Comparison of ENCODE assay signal across 20 cellular contexts in the genomic region with DNA sequence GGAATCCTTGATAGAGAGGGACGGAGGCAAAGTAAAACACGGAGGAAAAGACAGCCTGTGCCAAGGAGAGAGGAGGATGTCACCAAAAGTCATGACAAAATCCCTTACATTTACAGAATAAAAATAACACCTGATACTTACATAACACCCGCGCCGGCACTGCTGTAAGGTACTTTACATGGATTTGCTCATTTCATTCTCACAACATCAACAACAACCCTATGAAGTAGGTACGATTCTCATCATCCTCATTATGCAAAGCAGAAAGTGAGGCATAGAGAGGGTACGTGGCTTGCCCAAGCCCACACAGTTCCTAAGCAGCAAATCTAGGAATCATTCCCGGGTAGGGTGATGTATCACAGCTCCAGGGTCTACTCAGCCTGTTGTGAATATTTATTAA.
DNase-seq lines count a peak whose midpoint lies in the region; ATAC-seq and TF ChIP-seq lines count a peak whose summit lies in the region.
"Had no signal": no experiment of that assay in that cellular context is flagged by ENCODE, and none has a peak within 500 bp of the region (broad histone marks: within the 10 kb centered on the region; RNA-seq: fewer than 3 reads in every experiment).

No MANE protein-coding gene starts in this region.

- DNase-seq in activated CD4-positive, CD25-positive, alpha-beta regulatory T cell treated with anti-CD3 and anti-CD28 coated beads, Interleukin-2, amount 50 U/mL, for 72 hours, result no peak
- DNase-seq in activated naive CD4-positive, alpha-beta T cell treated with Interleukin-2 at 50 U/mL for 16 hours, result peak; percentile 16
- DNase-seq in activated naive CD4-positive, alpha-beta T cell treated with anti-CD3 and anti-CD28 coated beads for 36 hours, result no peak
- no peak for DNase-seq in stimulated activated effector memory CD8-positive, alpha-beta T cell treated with anti-CD3 and anti-CD28 coated beads, Interleukin-12 subunit alpha, Interleukin-12 subunit beta, amount 100 ng/mL, for 72 hours (ENCODE audit: low spot score in 2 of 2)
- DNase-seq in CD14-positive monocyte (ENCODE audit: low spot score), result no peak
- no peak for DNase-seq in SHP77 treated with DMSO at 0.1 percent for 48 hours (lab: John Stamatoyannopoulos, UW)
- DNase-seq: ACHN, DMS53, GDM1, MV-4-11, NCI-H1105 treated with DMSO at 0.1 percent for 48 hours, NCI-H2029 treated with DMSO at 0.1 percent for 48 hours, NCI-H2171, NCI-H524 treated with DMSO at 0.1 percent for 48 hours, PC-3, Right ventricle myocardium superior had no signal

- no peak overlapping the region for H3K27ac Mint-ChIP-seq in activated naive CD4-positive, alpha-beta T cell treated with anti-CD3 and anti-CD28 coated beads for 36 hours
- H3K27ac Mint-ChIP-seq in activated T-helper 17 cell treated with anti-CD3 and anti-CD28 coated beads, Interleukin-2, amount 50 U/mL, for 72 hours, result peak overlapping the region; percentile 94
- no peak overlapping the region for H3K27ac Mint-ChIP-seq in stimulated activated effector memory CD8-positive, alpha-beta T cell treated with anti-CD3 and anti-CD28 coated beads, Interleukin-12 subunit alpha, Interleukin-12 subunit beta, amount 100 ng/mL, for 72 hours
- H3K27ac Mint-ChIP-seq in CD14-positive monocyte, result no peak overlapping the region

- intact Hi-C loops in activated naive CD4-positive, alpha-beta T cell treated with anti-CD3 and anti-CD28 coated beads for 36 hours (cut with micrococcal nuclease), result no loop called here
- intact Hi-C loops in CD14-positive monocyte (cut with micrococcal nuclease), result no loop called here

- no peak for TF ChIP-seq CTCF in CD14-positive monocyte (IDR thresholded peaks at IDR 0.05)

- no peak overlapping the region for H3K4me3 Mint-ChIP-seq in activated naive CD4-positive, alpha-beta T cell treated with anti-CD3 and anti-CD28 coated beads for 36 hours
- peak overlapping the region; percentile 82 for H3K4me3 Mint-ChIP-seq in activated T-helper 17 cell treated with anti-CD3 and anti-CD28 coated beads, Interleukin-2, amount 50 U/mL, for 72 hours
- peak overlapping the region; percentile 54 for H3K4me3 Mint-ChIP-seq in stimulated activated effector memory CD8-positive, alpha-beta T cell treated with anti-CD3 and anti-CD28 coated beads, Interleukin-12 subunit alpha, Interleukin-12 subunit beta, amount 100 ng/mL, for 72 hours
- no peak overlapping the region for H3K4me3 Mint-ChIP-seq in CD14-positive monocyte

- peaks cover 4% of the 10 kb centered on the region for H3K27me3 Mint-ChIP-seq in activated naive CD4-positive, alpha-beta T cell treated with anti-CD3 and anti-CD28 coated beads for 36 hours (ENCODE audit: low read depth)
- H3K27me3 Mint-ChIP-seq in activated T-helper 17 cell treated with anti-CD3 and anti-CD28 coated beads, Interleukin-2, amount 50 U/mL, for 72 hours, result peaks cover 25% of the 10 kb centered on the region
- peaks cover 3 to 6% (median 4%) of the 10 kb centered on the region in 3 donors for H3K27me3 Mint-ChIP-seq in CD14-positive monocyte (ENCODE audit: low read depth in 3 of 3)

- peaks cover 6% of the 10 kb centered on the region for H3K4me1 Mint-ChIP-seq in activated naive CD4-positive, alpha-beta T cell treated with anti-CD3 and anti-CD28 coated beads for 36 hours (ENCODE audit: low read depth)
- peaks cover 42% of the 10 kb centered on the region for H3K4me1 Mint-ChIP-seq in activated T-helper 17 cell treated with anti-CD3 and anti-CD28 coated beads, Interleukin-2, amount 50 U/mL, for 72 hours
- peaks cover 48% of the 10 kb centered on the region for H3K4me1 Mint-ChIP-seq in stimulated activated effector memory CD8-positive, alpha-beta T cell treated with anti-CD3 and anti-CD28 coated beads, Interleukin-12 subunit alpha, Interleukin-12 subunit beta, amount 100 ng/mL, for 72 hours
- no peaks in the 10 kb centered on the region for H3K4me1 Mint-ChIP-seq in CD14-positive monocyte

- no peaks in the 10 kb centered on the region for H3K36me3 Mint-ChIP-seq in activated naive CD4-positive, alpha-beta T cell treated with anti-CD3 and anti-CD28 coated beads for 36 hours (ENCODE audit: low read depth)
- peaks cover 5% of the 10 kb centered on the region for H3K36me3 Mint-ChIP-seq in activated T-helper 17 cell treated with anti-CD3 and anti-CD28 coated beads, Interleukin-2, amount 50 U/mL, for 72 hours (ENCODE audit: low read depth)
- H3K36me3 Mint-ChIP-seq in stimulated activated effector memory CD8-positive, alpha-beta T cell treated with anti-CD3 and anti-CD28 coated beads, Interleukin-12 subunit alpha, Interleukin-12 subunit beta, amount 100 ng/mL, for 72 hours, result peaks cover 6% of the 10 kb centered on the region
- H3K36me3 Mint-ChIP-seq in CD14-positive monocyte, result no peaks in the 10 kb centered on the region
- H3K36me3 Mint-ChIP-seq: IgD-negative memory B cell had no signal

- peak; percentile 41 to 48 for ATAC-seq in activated CD4-positive, CD25-positive, alpha-beta regulatory T cell treated with anti-CD3 and anti-CD28 coated beads, Interleukin-2, amount 50 U/mL, for 24 hours
- peak; percentile 75 for ATAC-seq in activated T-helper 17 cell treated with anti-CD3 and anti-CD28 coated beads, Interleukin-2, amount 50 U/mL, for 72 hours (replicated peaks)
- peak; percentile 64 for ATAC-seq in stimulated activated effector memory CD8-positive, alpha-beta T cell treated with anti-CD3 and anti-CD28 coated beads, Interleukin-12 subunit alpha, Interleukin-12 subunit beta, amount 100 ng/mL, for 72 hours
- ATAC-seq: HCT116, PC-3 had no signal

- CTCF ChIA-PET in activated naive CD4-positive, alpha-beta T cell treated with anti-CD3 and anti-CD28 coated beads for 36 hours (lab: Charles Lee), result interaction anchor here (2.5 kb wide), 1 partner anchor 15 kb away, joined by 10 read pairs; no protein-coding TSS in a partner anchor

- H3K9me3 Mint-ChIP-seq in activated naive CD4-positive, alpha-beta T cell treated with anti-CD3 and anti-CD28 coated beads for 36 hours, result no peaks in the 10 kb centered on the region
- H3K9me3 Mint-ChIP-seq in activated T-helper 17 cell treated with anti-CD3 and anti-CD28 coated beads, Interleukin-2, amount 50 U/mL, for 72 hours, result no peaks in the 10 kb centered on the region
- H3K9me3 Mint-ChIP-seq in stimulated activated effector memory CD8-positive, alpha-beta T cell treated with anti-CD3 and anti-CD28 coated beads, Interleukin-12 subunit alpha, Interleukin-12 subunit beta, amount 100 ng/mL, for 72 hours, result no peaks in the 10 kb centered on the region
- H3K9me3 Mint-ChIP-seq in CD14-positive monocyte, result no peaks in the 10 kb centered on the region
- H3K9me3 Mint-ChIP-seq: IgD-negative memory B cell had no signal

Comparison
In these comparisons a context has a peak if more than half of its experiments do, and no peak if none do; other contexts are left out.
1. H3K4me3 Mint-ChIP-seq: peak in activated T-helper 17 cell treated with anti-CD3 and anti-CD28 coated beads, Interleukin-2, amount 50 U/mL, for 72 hours (single experiment) and stimulated activated effector memory CD8-positive, alpha-beta T cell treated with anti-CD3 and anti-CD28 coated beads, Interleukin-12 subunit alpha, Interleukin-12 subunit beta, amount 100 ng/mL, for 72 hours (single experiment); none in activated naive CD4-positive, alpha-beta T cell treated with anti-CD3 and anti-CD28 coated beads for 36 hours (single experiment) and CD14-positive monocyte (0 of 2).
2. Peak in every context shown above with its lines, with median percentiles within 50 percentile points of each other: ATAC-seq.